Comparison of ENCODE assay signal across 25 cellular contexts in genomic region chr17:30186761-30187160, GRCh38. TPM values are rescaled to one million over a fixed set of nuclear protein-coding genes. Genes with fewer than 3 reads are reported as not detected.
"Had no signal": no experiment of that assay in that cellular context is flagged by ENCODE, and none has a peak within 500 bp of the region (broad histone marks: within the 10 kb centered on the region; RNA-seq: fewer than 3 reads in every experiment).

No MANE protein-coding gene starts in this region.

- H3K4me1 ChIP-seq: left ventricle myocardium inferior, right atrium auricular region, suprapubic skin, tibial artery, uterus had no signal

- H3K27me3 ChIP-seq: ovary, right atrium auricular region, suprapubic skin, tibial artery, uterus had no signal

- H3K27ac ChIP-seq: left ventricle myocardium inferior, ovary, right atrium auricular region, skin epidermis, suprapubic skin, thoracic aorta, tibial artery, uterus had no signal

- H3K27me3 Mint-ChIP-seq: naive thymus-derived CD4-positive, alpha-beta T cell; progenitor cell of endocrine pancreas; stimulated activated naive B cell treated with anti-CD40 and anti-IgM and Interleukin-4, amounts not matched to agents 10 μg/mL and 1 μg/mL and 100 μg/mL, for 72 hours; stimulated activated naive CD8-positive, alpha-beta T cell treated with anti-CD3 and anti-CD28 coated beads, Interleukin-15, Interleukin-2, amounts not matched to agents 100 ng/mL and 50 ng/mL, for 24 hours had no signal

- ATAC-seq: mucosa of descending colon; naive thymus-derived CD4-positive, alpha-beta T cell; sciatic nerve; stimulated activated naive B cell treated with anti-CD40 and anti-IgM and Interleukin-4, amounts not matched to agents 10 μg/mL and 1 μg/mL and 100 μg/mL, for 72 hours had no signal

- H3K4me3 ChIP-seq: left ventricle myocardium inferior, lung, mucosa of descending colon, ovary, right atrium auricular region, skin epidermis, suprapubic skin, thoracic aorta, tibial artery, uterus had no signal

- H3K9me3 ChIP-seq: left ventricle myocardium inferior, mucosa of descending colon, ovary, right atrium auricular region, suprapubic skin, thoracic aorta, tibial artery, uterus had no signal

- H3K4me3 Mint-ChIP-seq: naive thymus-derived CD4-positive, alpha-beta T cell; nephron progenitor cell; stimulated activated naive B cell treated with anti-CD40 and anti-IgM and Interleukin-4, amounts not matched to agents 10 μg/mL and 1 μg/mL and 100 μg/mL, for 72 hours; stimulated activated naive CD8-positive, alpha-beta T cell treated with anti-CD3 and anti-CD28 coated beads, Interleukin-15, Interleukin-2, amounts not matched to agents 100 ng/mL and 50 ng/mL, for 24 hours had no signal

- H3K36me3 ChIP-seq: ovary, uterus had no signal

- H3K27ac Mint-ChIP-seq: progenitor cell of endocrine pancreas; stimulated activated naive B cell treated with anti-CD40 and anti-IgM and Interleukin-4, amounts not matched to agents 10 μg/mL and 1 μg/mL and 100 μg/mL, for 72 hours; stimulated activated naive CD8-positive, alpha-beta T cell treated with anti-CD3 and anti-CD28 coated beads, Interleukin-15, Interleukin-2, amounts not matched to agents 100 ng/mL and 50 ng/mL, for 24 hours had no signal

- H3K4me1 Mint-ChIP-seq: naive thymus-derived CD4-positive, alpha-beta T cell; nephron progenitor cell had no signal

- H3K9me3 Mint-ChIP-seq: naive thymus-derived CD4-positive, alpha-beta T cell; nephron progenitor cell; stimulated activated naive B cell treated with anti-CD40 and anti-IgM and Interleukin-4, amounts not matched to agents 10 μg/mL and 1 μg/mL and 100 μg/mL, for 72 hours; stimulated activated naive CD8-positive, alpha-beta T cell treated with anti-CD3 and anti-CD28 coated beads, Interleukin-15, Interleukin-2, amounts not matched to agents 100 ng/mL and 50 ng/mL, for 24 hours had no signal

- DNase-seq: head of caudate nucleus; hippocampal formation; islet precursor cell; left ventricle myocardium inferior; midbrain; mucosa of descending colon; naive thymus-derived CD4-positive, alpha-beta T cell; nephron progenitor cell; ovary; stimulated activated CD4-positive, alpha-beta T cell treated with anti-CD3 and anti-CD28 coated beads, Interleukin-12 subunit alpha, Interleukin-12 subunit beta, amount 100 ng/mL, for 4 hours; stimulated activated CD4-positive, alpha-beta T cell treated with anti-CD3 and anti-CD28 coated beads, Interleukin-15, amount 100 ng/mL, for 24 hours; stimulated activated CD4-positive, alpha-beta T cell treated with anti-CD3 and anti-CD28 coated beads, Interleukin-2, amount 100 ng/mL, for 24 hours; stimulated activated CD4-positive, alpha-beta T cell treated with anti-CD3 and anti-CD28 coated beads, Interleukin-4, amount 100 ng/mL, for 1 hour; stimulated activated naive B cell treated with anti-CD40 and anti-IgM and Interleukin-4, amounts not matched to agents 10 μg/mL and 1 μg/mL and 100 μg/mL, for 72 hours; tibial artery; uterus had no signal

RNA-seq across cellular contexts. Expression of gene SLC6A4, which starts 48.7 kb away (rescaled TPM):
- total RNA-seq: mesenteric fat pad had no signal
